Comparison of ENCODE assay signal across 1 cellular context in genomic region chr17:16378631-16379282, GRCh38.
TF ChIP-seq lines count a peak whose summit lies in the region.

No MANE protein-coding gene starts in this region.

TF ChIP-seq in HepG2, 621 proteins besides CTCF, POLR2A, EP300 and RAD21 (continued from another document):
- TF ChIP-seq UBTF (CRISPR knock-in tag; IDR thresholded peaks at IDR 0.05): no peak
- TF ChIP-seq, protein P1, sequence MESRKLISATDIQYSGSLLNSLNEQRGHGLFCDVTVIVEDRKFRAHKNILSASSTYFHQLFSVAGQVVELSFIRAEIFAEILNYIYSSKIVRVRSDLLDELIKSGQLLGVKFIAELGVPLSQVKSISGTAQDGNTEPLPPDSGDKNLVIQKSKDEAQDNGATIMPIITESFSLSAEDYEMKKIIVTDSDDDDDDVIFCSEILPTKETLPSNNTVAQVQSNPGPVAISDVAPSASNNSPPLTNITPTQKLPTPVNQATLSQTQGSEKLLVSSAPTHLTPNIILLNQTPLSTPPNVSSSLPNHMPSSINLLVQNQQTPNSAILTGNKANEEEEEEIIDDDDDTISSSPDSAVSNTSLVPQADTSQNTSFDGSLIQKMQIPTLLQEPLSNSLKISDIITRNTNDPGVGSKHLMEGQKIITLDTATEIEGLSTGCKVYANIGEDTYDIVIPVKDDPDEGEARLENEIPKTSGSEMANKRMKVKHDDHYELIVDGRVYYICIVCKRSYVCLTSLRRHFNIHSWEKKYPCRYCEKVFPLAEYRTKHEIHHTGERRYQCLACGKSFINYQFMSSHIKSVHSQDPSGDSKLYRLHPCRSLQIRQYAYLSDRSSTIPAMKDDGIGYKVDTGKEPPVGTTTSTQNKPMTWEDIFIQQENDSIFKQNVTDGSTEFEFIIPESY (CRISPR knock-in tag; IDR thresholded peaks at IDR 0.05): no peak
- TF ChIP-seq MTA1 (CRISPR knock-in tag; IDR thresholded peaks at IDR 0.05; ENCODE audit: borderline replicate concordance): no peak
- no peak for TF ChIP-seq CENPT (CRISPR knock-in tag; IDR thresholded peaks at IDR 0.05; ENCODE audit: low read depth)
- no peak for TF ChIP-seq HNF4A (CRISPR knock-in tag; IDR thresholded peaks at IDR 0.05)
- TF ChIP-seq ZNF331 (CRISPR knock-in tag; IDR thresholded peaks at IDR 0.05): no peak
- TF ChIP-seq, protein P2, sequence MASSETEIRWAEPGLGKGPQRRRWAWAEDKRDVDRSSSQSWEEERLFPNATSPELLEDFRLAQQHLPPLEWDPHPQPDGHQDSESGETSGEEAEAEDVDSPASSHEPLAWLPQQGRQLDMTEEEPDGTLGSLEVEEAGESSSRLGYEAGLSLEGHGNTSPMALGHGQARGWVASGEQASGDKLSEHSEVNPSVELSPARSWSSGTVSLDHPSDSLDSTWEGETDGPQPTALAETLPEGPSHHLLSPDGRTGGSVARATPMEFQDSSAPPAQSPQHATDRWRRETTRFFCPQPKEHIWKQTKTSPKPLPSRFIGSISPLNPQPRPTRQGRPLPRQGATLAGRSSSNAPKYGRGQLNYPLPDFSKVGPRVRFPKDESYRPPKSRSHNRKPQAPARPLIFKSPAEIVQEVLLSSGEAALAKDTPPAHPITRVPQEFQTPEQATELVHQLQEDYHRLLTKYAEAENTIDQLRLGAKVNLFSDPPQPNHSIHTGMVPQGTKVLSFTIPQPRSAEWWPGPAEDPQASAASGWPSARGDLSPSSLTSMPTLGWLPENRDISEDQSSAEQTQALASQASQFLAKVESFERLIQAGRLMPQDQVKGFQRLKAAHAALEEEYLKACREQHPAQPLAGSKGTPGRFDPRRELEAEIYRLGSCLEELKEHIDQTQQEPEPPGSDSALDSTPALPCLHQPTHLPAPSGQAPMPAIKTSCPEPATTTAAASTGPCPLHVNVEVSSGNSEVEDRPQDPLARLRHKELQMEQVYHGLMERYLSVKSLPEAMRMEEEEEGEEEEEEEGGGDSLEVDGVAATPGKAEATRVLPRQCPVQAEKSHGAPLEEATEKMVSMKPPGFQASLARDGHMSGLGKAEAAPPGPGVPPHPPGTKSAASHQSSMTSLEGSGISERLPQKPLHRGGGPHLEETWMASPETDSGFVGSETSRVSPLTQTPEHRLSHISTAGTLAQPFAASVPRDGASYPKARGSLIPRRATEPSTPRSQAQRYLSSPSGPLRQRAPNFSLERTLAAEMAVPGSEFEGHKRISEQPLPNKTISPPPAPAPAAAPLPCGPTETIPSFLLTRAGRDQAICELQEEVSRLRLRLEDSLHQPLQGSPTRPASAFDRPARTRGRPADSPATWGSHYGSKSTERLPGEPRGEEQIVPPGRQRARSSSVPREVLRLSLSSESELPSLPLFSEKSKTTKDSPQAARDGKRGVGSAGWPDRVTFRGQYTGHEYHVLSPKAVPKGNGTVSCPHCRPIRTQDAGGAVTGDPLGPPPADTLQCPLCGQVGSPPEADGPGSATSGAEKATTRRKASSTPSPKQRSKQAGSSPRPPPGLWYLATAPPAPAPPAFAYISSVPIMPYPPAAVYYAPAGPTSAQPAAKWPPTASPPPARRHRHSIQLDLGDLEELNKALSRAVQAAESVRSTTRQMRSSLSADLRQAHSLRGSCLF (CRISPR knock-in tag; IDR thresholded peaks at IDR 0.05; ENCODE audit: borderline replicate concordance): no peak
- no peak for TF ChIP-seq PAXIP1 (CRISPR knock-in tag; conservative IDR thresholded peaks at IDR 0.05)
- TF ChIP-seq ZNF414 (CRISPR knock-in tag; IDR thresholded peaks at IDR 0.05): no peak
- TF ChIP-seq, protein P3, sequence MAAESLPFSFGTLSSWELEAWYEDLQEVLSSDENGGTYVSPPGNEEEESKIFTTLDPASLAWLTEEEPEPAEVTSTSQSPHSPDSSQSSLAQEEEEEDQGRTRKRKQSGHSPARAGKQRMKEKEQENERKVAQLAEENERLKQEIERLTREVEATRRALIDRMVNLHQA (CRISPR knock-in tag; IDR thresholded peaks at IDR 0.05): no peak
- TF ChIP-seq, protein P4, sequence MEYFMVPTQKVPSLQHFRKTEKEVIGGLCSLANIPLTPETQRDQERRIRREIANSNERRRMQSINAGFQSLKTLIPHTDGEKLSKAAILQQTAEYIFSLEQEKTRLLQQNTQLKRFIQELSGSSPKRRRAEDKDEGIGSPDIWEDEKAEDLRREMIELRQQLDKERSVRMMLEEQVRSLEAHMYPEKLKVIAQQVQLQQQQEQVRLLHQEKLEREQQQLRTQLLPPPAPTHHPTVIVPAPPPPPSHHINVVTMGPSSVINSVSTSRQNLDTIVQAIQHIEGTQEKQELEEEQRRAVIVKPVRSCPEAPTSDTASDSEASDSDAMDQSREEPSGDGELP (IDR thresholded peaks at IDR 0.05; ENCODE audit: borderline replicate concordance, low read depth): 0 out of 2 replicates have a peak, but pooled peaks have one; percentile 10
- no peak for TF ChIP-seq NR2F1 (CRISPR knock-in tag; IDR thresholded peaks at IDR 0.05)
- no peak for TF ChIP-seq CC2D1A (CRISPR knock-in tag; IDR thresholded peaks at IDR 0.05)
- TF ChIP-seq ZMAT5 (CRISPR knock-in tag; IDR thresholded peaks at IDR 0.05; ENCODE audit: borderline replicate concordance, low read depth): no peak
- TF ChIP-seq ZNF18 (CRISPR knock-in tag; IDR thresholded peaks at IDR 0.05; ENCODE audit: insufficient replicate concordance): no peak
- peak; percentile 52 for TF ChIP-seq ZNF687 (CRISPR knock-in tag; IDR thresholded peaks at IDR 0.05)
- no peak for TF ChIP-seq ZNF326 (CRISPR knock-in tag; IDR thresholded peaks at IDR 0.05; ENCODE audit: borderline replicate concordance)
- no peak for TF ChIP-seq ZNF230 (CRISPR knock-in tag; IDR thresholded peaks at IDR 0.05)
- no peak for TF ChIP-seq NFYC (CRISPR knock-in tag; IDR thresholded peaks at IDR 0.05)
- no peak for TF ChIP-seq HDAC1 (CRISPR knock-in tag; IDR thresholded peaks at IDR 0.05)
- TF ChIP-seq GATAD2A (CRISPR knock-in tag; IDR thresholded peaks at IDR 0.05): no peak
- TF ChIP-seq, protein P5, sequence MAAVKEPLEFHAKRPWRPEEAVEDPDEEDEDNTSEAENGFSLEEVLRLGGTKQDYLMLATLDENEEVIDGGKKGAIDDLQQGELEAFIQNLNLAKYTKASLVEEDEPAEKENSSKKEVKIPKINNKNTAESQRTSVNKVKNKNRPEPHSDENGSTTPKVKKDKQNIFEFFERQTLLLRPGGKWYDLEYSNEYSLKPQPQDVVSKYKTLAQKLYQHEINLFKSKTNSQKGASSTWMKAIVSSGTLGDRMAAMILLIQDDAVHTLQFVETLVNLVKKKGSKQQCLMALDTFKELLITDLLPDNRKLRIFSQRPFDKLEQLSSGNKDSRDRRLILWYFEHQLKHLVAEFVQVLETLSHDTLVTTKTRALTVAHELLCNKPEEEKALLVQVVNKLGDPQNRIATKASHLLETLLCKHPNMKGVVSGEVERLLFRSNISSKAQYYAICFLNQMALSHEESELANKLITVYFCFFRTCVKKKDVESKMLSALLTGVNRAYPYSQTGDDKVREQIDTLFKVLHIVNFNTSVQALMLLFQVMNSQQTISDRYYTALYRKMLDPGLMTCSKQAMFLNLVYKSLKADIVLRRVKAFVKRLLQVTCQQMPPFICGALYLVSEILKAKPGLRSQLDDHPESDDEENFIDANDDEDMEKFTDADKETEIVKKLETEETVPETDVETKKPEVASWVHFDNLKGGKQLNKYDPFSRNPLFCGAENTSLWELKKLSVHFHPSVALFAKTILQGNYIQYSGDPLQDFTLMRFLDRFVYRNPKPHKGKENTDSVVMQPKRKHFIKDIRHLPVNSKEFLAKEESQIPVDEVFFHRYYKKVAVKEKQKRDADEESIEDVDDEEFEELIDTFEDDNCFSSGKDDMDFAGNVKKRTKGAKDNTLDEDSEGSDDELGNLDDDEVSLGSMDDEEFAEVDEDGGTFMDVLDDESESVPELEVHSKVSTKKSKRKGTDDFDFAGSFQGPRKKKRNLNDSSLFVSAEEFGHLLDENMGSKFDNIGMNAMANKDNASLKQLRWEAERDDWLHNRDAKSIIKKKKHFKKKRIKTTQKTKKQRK (IDR thresholded peaks at IDR 0.05; ENCODE audit: low read length): no peak
- no peak for TF ChIP-seq TFDP1 (CRISPR knock-in tag; IDR thresholded peaks at IDR 0.05; ENCODE audit: borderline replicate concordance)
- TF ChIP-seq ZNF737 (CRISPR knock-in tag; IDR thresholded peaks at IDR 0.05; ENCODE audit: borderline replicate concordance): no peak
TF ChIP-seq in HepG2: peak in this region for 9.
